ENCODE assay signal across 14 cellular contexts in genomic region chr22:35306350-35306967, GRCh38. TPM values are rescaled to one million over a fixed set of nuclear protein-coding genes. Genes with fewer than 3 reads are reported as not detected.
DNase-seq lines count a peak whose midpoint lies in the region; TF ChIP-seq lines count a peak whose summit lies in the region.
"Had no signal": no experiment of that assay in that cellular context is flagged by ENCODE, and none has a peak within 500 bp of the region (broad histone marks: within the 10 kb centered on the region; RNA-seq: fewer than 3 reads in every experiment).

No MANE protein-coding gene starts in this region.

- TF ChIP-seq CTCF in right atrium auricular region (IDR thresholded peaks at IDR 0.05) = no peak

- intact Hi-C loops in activated CD4-positive, alpha-beta T cell treated with anti-CD3 and anti-CD28 coated beads, Interleukin-2, amount 10 ng/mL, durations not matched to agents 24 days and 14 days (cut with micrococcal nuclease) = no loop called here
- intact Hi-C loops in posterior cingulate gyrus (cut with DNase I) = no loop called here

- no peak for DNase-seq in activated CD4-positive, alpha-beta T cell treated with anti-CD3 and anti-CD28 coated beads, Interleukin-2, amount 10 ng/mL, durations not matched to agents 24 days and 14 days
- DNase-seq in activated CD4-positive, alpha-beta T cell treated with anti-CD3 and anti-CD28 coated beads, Interleukin-2, amount 50 U/mL, for 48 hours = no peak
- peak in 1 of 2 experiments; percentile 26 for DNase-seq in SJSA1 (ENCODE audit: low read depth in 1 of 2, low spot score in 2 of 2)
- DNase-seq in right atrium auricular region (ENCODE audit: low spot score) = no peak
- peak; percentile 19 for DNase-seq in retina
- DNase-seq in NCI-H774 (lab: John Stamatoyannopoulos, UW) = no peak
- DNase-seq in posterior cingulate gyrus = no peak
- no peak for DNase-seq in erythroblast (lab: John Stamatoyannopoulos, UW)
- DNase-seq: foreskin keratinocyte, GF-D8, mammary epithelial cell, NCI-H345 had no signal

- peaks cover 65% of the 10 kb centered on the region for H3K4me1 Mint-ChIP-seq in activated CD4-positive, alpha-beta T cell treated with anti-CD3 and anti-CD28 coated beads, Interleukin-2, amount 10 ng/mL, durations not matched to agents 24 days and 14 days

- H3K4me3 ChIP-seq in SJSA1 (no peak overlapping the region), right atrium auricular region (no peak overlapping the region)
- H3K4me3 ChIP-seq: breast epithelium, SK-N-MC had no signal

- H3K4me1 ChIP-seq in SJSA1 (replicated peaks) = peaks cover 9% of the 10 kb centered on the region
- H3K4me1 ChIP-seq in right atrium auricular region = peaks cover 0 to 66% of the 10 kb centered on the region in 2 donors
- H3K4me1 ChIP-seq: foreskin keratinocyte had no signal

- H3K36me3 Mint-ChIP-seq in activated CD4-positive, alpha-beta T cell treated with anti-CD3 and anti-CD28 coated beads, Interleukin-2, amount 10 ng/mL, durations not matched to agents 24 days and 14 days (ENCODE audit: low read depth) = peaks cover 9% of the 10 kb centered on the region

- no peaks in the 10 kb centered on the region for H3K27me3 Mint-ChIP-seq in activated CD4-positive, alpha-beta T cell treated with anti-CD3 and anti-CD28 coated beads, Interleukin-2, amount 10 ng/mL, durations not matched to agents 24 days and 14 days

- H3K27me3 ChIP-seq in SJSA1 (replicated peaks) = no peaks in the 10 kb centered on the region
- no peaks in the 10 kb centered on the region for H3K27me3 ChIP-seq in right atrium auricular region
- H3K27me3 ChIP-seq: breast epithelium, foreskin keratinocyte had no signal

- no peaks in the 10 kb centered on the region for H3K9me3 Mint-ChIP-seq in activated CD4-positive, alpha-beta T cell treated with anti-CD3 and anti-CD28 coated beads, Interleukin-2, amount 10 ng/mL, durations not matched to agents 24 days and 14 days

- H3K36me3 ChIP-seq in SJSA1 (no peaks in the 10 kb centered on the region), right atrium auricular region (no peaks in the 10 kb centered on the region)
- H3K36me3 ChIP-seq: breast epithelium had no signal

- TF ChIP-seq POLR2A in erythroblast (IDR thresholded peaks at IDR 0.05; ENCODE audit: low read length) = no peak

- H3K27ac Mint-ChIP-seq in activated CD4-positive, alpha-beta T cell treated with anti-CD3 and anti-CD28 coated beads, Interleukin-2, amount 10 ng/mL, durations not matched to agents 24 days and 14 days = peak overlapping the region; percentile 21

- 0 out of 2 replicates have a peak overlapping the region, but pooled peaks have one; percentile 23 for H3K27ac ChIP-seq in SJSA1
- peak overlapping the region; percentile 77 to 79 for H3K27ac ChIP-seq in right atrium auricular region
- H3K27ac ChIP-seq: breast epithelium, foreskin keratinocyte, SK-N-MC had no signal

- H3K9me3 ChIP-seq in SJSA1 (replicated peaks) (no peaks in the 10 kb centered on the region), right atrium auricular region (no peaks in the 10 kb centered on the region)
- H3K9me3 ChIP-seq: breast epithelium had no signal

- H3K4me3 Mint-ChIP-seq in activated CD4-positive, alpha-beta T cell treated with anti-CD3 and anti-CD28 coated beads, Interleukin-2, amount 10 ng/mL, durations not matched to agents 24 days and 14 days = no peak overlapping the region

RNA-seq across cellular contexts. Expression of gene TOM1, which starts 6.8 kb away (rescaled TPM):
- 16.8 and 18.7 TPM in 2 replicates for total RNA-seq in activated CD4-positive, alpha-beta T cell treated with anti-CD3 and anti-CD28 coated beads, Interleukin-2, amount 10 ng/mL, durations not matched to agents 24 days and 14 days
- 14.9 and 16.9 TPM in 2 replicates for total RNA-seq in SJSA1 (2014; rRNA removed; shearing (Covaris generic))
- total RNA-seq in right atrium auricular region = 100 to 1,000 TPM; 108 TPM

RNA-seq across cellular contexts. Expression of gene HMGXB4, which starts 49.2 kb away (rescaled TPM):
- 46.9 and 47.7 TPM in 2 replicates for total RNA-seq in activated CD4-positive, alpha-beta T cell treated with anti-CD3 and anti-CD28 coated beads, Interleukin-2, amount 10 ng/mL, durations not matched to agents 24 days and 14 days
- total RNA-seq in SJSA1 (2014; rRNA removed; shearing (Covaris generic)) = 9.5 and 24.2 TPM in 2 replicates
- 1 to 10 TPM; 9.6 to 9.8 TPM for total RNA-seq in right atrium auricular region
